Comparison of ENCODE assay signal across 20 cellular contexts in genomic region chr6:79173378-79173777, GRCh38.
"Had no signal": no experiment of that assay in that cellular context is flagged by ENCODE, and none has a peak within 500 bp of the region (broad histone marks: within the 10 kb centered on the region; RNA-seq: fewer than 3 reads in every experiment).

No MANE protein-coding gene starts in this region.

- H3K27ac Mint-ChIP-seq: activated CD4-positive, alpha-beta memory T cell treated with anti-CD3 and anti-CD28 coated beads for 36 hours; activated naive CD8-positive, alpha-beta T cell; activated T-helper 1 cell treated with anti-CD3 and anti-CD28 coated beads, Interleukin-12 subunit alpha, Interleukin-12 subunit beta, Interleukin-2, Interleukin-4 antibody, amounts not matched to agents 30 ng/mL and 10 ng/mL and 1 ng/mL, durations not matched to agents 14 hours and 24 hours and 36 hours; neural progenitor cell; WTC11 had no signal

- H3K27me3 Mint-ChIP-seq: activated CD4-positive, alpha-beta memory T cell treated with anti-CD3 and anti-CD28 coated beads for 36 hours had no signal

- H3K9me3 Mint-ChIP-seq: activated T-helper 1 cell treated with anti-CD3 and anti-CD28 coated beads, Interleukin-12 subunit alpha, Interleukin-12 subunit beta, Interleukin-2, Interleukin-4 antibody, amounts not matched to agents 30 ng/mL and 10 ng/mL and 1 ng/mL, durations not matched to agents 14 hours and 24 hours and 36 hours had no signal

- H3K27me3 ChIP-seq: body of pancreas, dorsolateral prefrontal cortex, neural progenitor cell, stomach had no signal

- H3K36me3 Mint-ChIP-seq: activated CD4-positive, alpha-beta memory T cell treated with anti-CD3 and anti-CD28 coated beads for 36 hours; activated naive CD8-positive, alpha-beta T cell; naive B cell had no signal

- H3K4me3 Mint-ChIP-seq: activated CD4-positive, alpha-beta memory T cell treated with anti-CD3 and anti-CD28 coated beads for 36 hours; activated naive CD8-positive, alpha-beta T cell; activated T-helper 1 cell treated with anti-CD3 and anti-CD28 coated beads, Interleukin-12 subunit alpha, Interleukin-12 subunit beta, Interleukin-2, Interleukin-4 antibody, amounts not matched to agents 30 ng/mL and 10 ng/mL and 1 ng/mL, durations not matched to agents 14 hours and 24 hours and 36 hours; naive B cell; neural progenitor cell; WTC11 had no signal

- H3K9me3 ChIP-seq: body of pancreas, mucosa of descending colon, psoas muscle, stomach had no signal

- H3K4me1 ChIP-seq: body of pancreas, neural progenitor cell, stomach had no signal

- H3K36me3 ChIP-seq: stomach had no signal

- ATAC-seq: body of pancreas, mucosa of descending colon, psoas muscle, right cardiac atrium, WTC11 had no signal

- H3K4me3 ChIP-seq: body of pancreas, dorsolateral prefrontal cortex, mucosa of descending colon, neural progenitor cell, psoas muscle, skin epidermis, stomach had no signal

- H3K4me1 Mint-ChIP-seq: naive B cell had no signal

- H3K27ac ChIP-seq: body of pancreas, dorsolateral prefrontal cortex, neural progenitor cell, psoas muscle, skin epidermis, stomach had no signal

- DNase-seq: activated CD4-positive, alpha-beta memory T cell treated with anti-CD3 and anti-CD28 coated beads for 36 hours; activated CD4-positive, alpha-beta T cell treated with anti-CD3 and anti-CD28 coated beads for 4 hours; activated T-cell treated with anti-CD3 and anti-CD28 coated beads for 4 hours; body of pancreas; caudate nucleus; dorsolateral prefrontal cortex; foreskin fibroblast; mesenchymal stem cell; mucosa of descending colon; naive B cell; psoas muscle; right cardiac atrium; stimulated activated CD4-positive, alpha-beta T cell treated with anti-CD3 and anti-CD28 coated beads, Interleukin-2, amount 100 ng/mL, for 48 hours; stomach; trophoblast cell had no signal
